Comparison of ENCODE assay signal across 9 cellular contexts in genomic region chr3:130042736-130043135, GRCh38. TPM values are rescaled to one million over a fixed set of nuclear protein-coding genes. Genes with fewer than 3 reads are reported as not detected.
DNase-seq lines count a peak whose midpoint lies in the region.
"Not testable (repeated sequence)": the region's sequence is repeated elsewhere in the genome, so short reads cannot be mapped to it uniquely, and the experiment has no call there.
"Had no signal": no experiment of that assay in that cellular context is flagged by ENCODE, and none has a peak within 500 bp of the region (broad histone marks: within the 10 kb centered on the region; RNA-seq: fewer than 3 reads in every experiment).

No MANE protein-coding gene starts in this region.

- H3K27me3 ChIP-seq in adipocyte (replicated peaks; ENCODE audit: control insufficient read depth, insufficient read depth, low read length): not testable (repeated sequence)

- H3K36me3 ChIP-seq in adipocyte (ENCODE audit: control insufficient read depth, insufficient read depth, low read length, severe bottlenecking): not testable (repeated sequence)

- H3K9me3 ChIP-seq in adipocyte (ENCODE audit: control insufficient read depth, low read length): not testable (repeated sequence)

- H3K4me1 ChIP-seq in adipocyte (ENCODE audit: control insufficient read depth, insufficient read depth, low read length): not testable (repeated sequence)

- H3K9ac ChIP-seq in adipocyte (ENCODE audit: low read length): not testable (repeated sequence)

- H3K4me3 ChIP-seq in adipocyte (ENCODE audit: low read length): not testable (repeated sequence)

- DNase-seq in AG20443 (ENCODE audit: low spot score) (peak; percentile 47), GM03348 (ENCODE audit: low spot score) (peak; percentile 13), LHCN-M2 (ENCODE audit: low read depth) (peak; percentile 49), adipocyte (ENCODE audit: low read depth) (peak; percentile 20), fibroblast of gingiva (ENCODE audit: low read depth) (peak; percentile 21), myocyte (ENCODE audit: low read depth) (peak; percentile 28)

RNA-seq across cellular contexts. Expression of gene ALG1L2, which starts 38.9 kb away (rescaled TPM):
- total RNA-seq in LHCN-M2 (2014; rRNA removed) (not detected in 2 replicates), myocyte (not detected in 2 replicates)
- polyA plus RNA-seq in LHCN-M2 (2012): not detected
- polyA plus RNA-seq in myocyte (2012): 0.15 TPM
- total RNA-seq: GM12878, GM23338 had no signal
- polyA plus RNA-seq: A549 had no signal
